ENCODE assay signal across 21 cellular contexts in the genomic region with DNA sequence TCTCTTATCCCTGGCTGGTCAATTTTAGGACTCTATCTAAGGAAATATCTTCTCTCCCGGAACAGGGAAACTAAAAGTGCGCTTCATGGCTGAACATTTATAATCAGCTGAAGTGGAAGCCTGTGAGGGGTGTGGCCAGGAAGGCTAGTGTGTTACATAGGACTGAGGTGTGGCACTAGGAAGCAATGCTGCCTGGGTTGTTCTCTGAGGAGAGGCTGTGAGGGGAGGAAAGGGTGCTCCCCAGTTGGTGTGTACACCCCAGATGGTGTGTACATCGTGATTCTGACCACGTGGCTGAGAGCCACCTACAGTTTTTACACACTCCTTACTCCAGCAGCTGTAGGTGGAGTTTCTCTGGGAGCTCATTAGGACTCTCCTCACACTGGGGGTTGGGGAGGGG. TPM values are rescaled to one million over a fixed set of nuclear protein-coding genes. Genes with fewer than 3 reads are reported as not detected.
DNase-seq lines count a peak whose midpoint lies in the region; ATAC-seq and TF ChIP-seq lines count a peak whose summit lies in the region.
"Had no signal": no experiment of that assay in that cellular context is flagged by ENCODE, and none has a peak within 500 bp of the region (broad histone marks: within the 10 kb centered on the region; RNA-seq: fewer than 3 reads in every experiment).

No MANE protein-coding gene starts in this region.

- WGBS in lung, 2 donors, result 44 to 67% methylated on average over 4 of the region's 4 CpGs

- H3K4me3 ChIP-seq in WERI-Rb-1 (ENCODE audit: low read depth, low read length) (no peak overlapping the region; the same call in 1 of the 2 replicates), lung (no peak overlapping the region)
- H3K4me3 ChIP-seq: GM12878, thyroid gland had no signal

- no peaks in the 10 kb centered on the region for H3K27me3 Mint-ChIP-seq in type B pancreatic cell
- H3K27me3 Mint-ChIP-seq: activated CD4-positive, alpha-beta T cell treated with anti-CD3 and anti-CD28 coated beads for 36 hours; activated naive CD8-positive, alpha-beta T cell treated with anti-CD3 and anti-CD28 coated beads for 36 hours had no signal

- no peaks in the 10 kb centered on the region for H3K9me3 ChIP-seq in WERI-Rb-1 (ENCODE audit: severe bottlenecking)
- no peaks in the 10 kb centered on the region for H3K9me3 ChIP-seq in lung (ENCODE audit: control insufficient read depth in 2 of 2, insufficient read depth in 1 of 2, low read length in 1 of 2)
- H3K9me3 ChIP-seq: thyroid gland had no signal

- H3K27ac ChIP-seq in WERI-Rb-1 (peak overlapping the region; percentile 96), lung (ENCODE audit: low read depth in 1 of 2, low read length in 1 of 2) (peak overlapping the region in 1 of 2 donors; percentile 48)
- H3K27ac ChIP-seq: thyroid gland had no signal

- H3K9me3 Mint-ChIP-seq in type B pancreatic cell, result peaks cover 4% of the 10 kb centered on the region

- H3K4me3 Mint-ChIP-seq in type B pancreatic cell, result peak overlapping the region; percentile 55
- H3K4me3 Mint-ChIP-seq: activated CD4-positive, alpha-beta T cell treated with anti-CD3 and anti-CD28 coated beads for 36 hours; activated naive CD8-positive, alpha-beta T cell treated with anti-CD3 and anti-CD28 coated beads for 36 hours; activated T-helper 1 cell treated with anti-CD3 and anti-CD28 coated beads, Interleukin-12 subunit alpha, Interleukin-12 subunit beta, Interleukin-2, Interleukin-4 antibody, amounts not matched to agents 30 ng/mL and 10 ng/mL and 1 ng/mL, durations not matched to agents 14 hours and 24 hours and 36 hours had no signal

- H3K36me3 Mint-ChIP-seq in type B pancreatic cell, result peaks cover 51% of the 10 kb centered on the region

- peak overlapping the region; percentile 92 for H3K27ac Mint-ChIP-seq in type B pancreatic cell
- H3K27ac Mint-ChIP-seq: activated CD4-positive, alpha-beta T cell treated with anti-CD3 and anti-CD28 coated beads for 36 hours; activated naive CD8-positive, alpha-beta T cell treated with anti-CD3 and anti-CD28 coated beads for 36 hours; activated T-helper 1 cell treated with anti-CD3 and anti-CD28 coated beads, Interleukin-12 subunit alpha, Interleukin-12 subunit beta, Interleukin-2, Interleukin-4 antibody, amounts not matched to agents 30 ng/mL and 10 ng/mL and 1 ng/mL, durations not matched to agents 14 hours and 24 hours and 36 hours had no signal

- peaks cover 4 to 6% of the 10 kb centered on the region in 2 donors for H3K4me1 ChIP-seq in lung (ENCODE audit: control insufficient read depth in 2 of 2, insufficient read depth in 2 of 2, low read length in 2 of 2)

- peak; percentile 58 for ATAC-seq in lung (ENCODE audit: insufficient read depth, low FRiP score)
- ATAC-seq: activated CD4-positive, alpha-beta T cell treated with anti-CD3 and anti-CD28 coated beads for 36 hours had no signal

- TF ChIP-seq CTCF in WERI-Rb-1 (IDR thresholded peaks at IDR 0.05; ENCODE audit: low read depth, low read length) (no peak), lung (IDR thresholded peaks at IDR 0.05; ENCODE audit: control extremely low read depth, extremely low read depth) (no peak), type B pancreatic cell (conservative IDR thresholded peaks at IDR 0.05) (no peak)

- DNase-seq in NCI-H82 (lab: John Stamatoyannopoulos, UW) (peak; percentile 53), NCI-H82 treated with DMSO at 0.1 percent for 48 hours (lab: John Stamatoyannopoulos, UW; ENCODE audit: unreplicated experiment) (no peak), WERI-Rb-1 (peak; percentile 86), lung (ENCODE audit: low spot score) (peak; percentile 53), type B pancreatic cell (ENCODE audit: extremely low spot score, unreplicated experiment) (no peak), DMS153 treated with DMSO at 0.1 percent for 48 hours (lab: John Stamatoyannopoulos, UW; ENCODE audit: unreplicated experiment) (no peak), DMS114 treated with DMSO at 0.1 percent for 48 hours (lab: John Stamatoyannopoulos, UW; ENCODE audit: unreplicated experiment) (no peak)
- no peak for DNase-seq in activated naive CD4-positive, alpha-beta T cell treated with Interleukin-2 at 50 U/mL for 16 hours
- DNase-seq: activated CD4-positive, alpha-beta T cell treated with anti-CD3 and anti-CD28 coated beads for 36 hours; activated naive CD8-positive, alpha-beta T cell treated with anti-CD3 and anti-CD28 coated beads for 36 hours; cortex of kidney; foreskin fibroblast; GDM1; HCEC 1CT; NCI-H1694; NCI-H345; nucleus accumbens; stimulated activated CD4-positive, alpha-beta T cell treated with anti-CD3 and anti-CD28 coated beads, Interleukin-15, amount 100 ng/mL, for 24 hours; thyroid gland had no signal

- peaks cover 7% of the 10 kb centered on the region for H3K4me1 Mint-ChIP-seq in type B pancreatic cell (ENCODE audit: unreplicated experiment)

- H3K27me3 ChIP-seq in WERI-Rb-1 (ENCODE audit: insufficient read depth, low read depth, severe bottlenecking) (no peaks in the 10 kb centered on the region), lung (ENCODE audit: control insufficient read depth, insufficient read depth) (no peaks in the 10 kb centered on the region)
- H3K27me3 ChIP-seq: thyroid gland had no signal

- peaks cover 39% of the 10 kb centered on the region for H3K36me3 ChIP-seq in WERI-Rb-1
- H3K36me3 ChIP-seq in lung (ENCODE audit: control insufficient read depth in 2 of 2, insufficient read depth in 2 of 2, low read length in 2 of 2), result peaks cover 4 to 11% of the 10 kb centered on the region in 2 donors

RNA-seq across cellular contexts. Expression of gene NTPCR, which starts 16.3 kb away (rescaled TPM):
- total RNA-seq in lung, result 10 to 100 TPM; 30.8 to 35.8 TPM
- 10 to 100 TPM; 43.1 to 51.6 TPM for polyA plus RNA-seq in lung
- 49.6 and 57.1 TPM in 2 replicates for total RNA-seq in type B pancreatic cell (ENCODE audit: low replicate concordance)

Comparison
In these comparisons a context has a peak if more than half of its experiments do, and no peak if none do; other contexts are left out.
1. DNase-seq: peak in NCI-H82 (single experiment), WERI-Rb-1 (single experiment) and lung (single experiment); none in NCI-H82 treated with DMSO at 0.1 percent for 48 hours (single experiment), type B pancreatic cell (single experiment), DMS153 treated with DMSO at 0.1 percent for 48 hours (single experiment), DMS114 treated with DMSO at 0.1 percent for 48 hours (single experiment) and activated naive CD4-positive, alpha-beta T cell treated with Interleukin-2 at 50 U/mL for 16 hours (single experiment).